In genomic region chr13:86298741-86299140, GRCh38 we compare ENCODE assay signal across 16 cellular contexts.
"Had no signal": no experiment of that assay in that cellular context is flagged by ENCODE, and none has a peak within 500 bp of the region (broad histone marks: within the 10 kb centered on the region; RNA-seq: fewer than 3 reads in every experiment).

No MANE protein-coding gene starts in this region.

- H3K27ac ChIP-seq: gastroesophageal sphincter, heart left ventricle, thyroid gland had no signal

- H3K36me3 ChIP-seq: gastroesophageal sphincter, heart left ventricle, thyroid gland had no signal

- H3K36me3 Mint-ChIP-seq: activated CD4-positive, alpha-beta memory T cell treated with anti-CD3 and anti-CD28 coated beads for 36 hours; activated CD8-positive, alpha-beta memory T cell treated with anti-CD3 and anti-CD28 coated beads, Interleukin-2, amount 10 ng/mL, durations not matched to agents 7 days and 5 days; activated naive CD8-positive, alpha-beta T cell; naive B cell had no signal

- H3K9me3 Mint-ChIP-seq: activated CD4-positive, alpha-beta memory T cell treated with anti-CD3 and anti-CD28 coated beads for 36 hours had no signal

- H3K9me3 ChIP-seq: gastroesophageal sphincter, heart left ventricle, mucosa of descending colon, thyroid gland had no signal

- H3K27ac Mint-ChIP-seq: activated B cell treated with CpG ODN at 0.5 μM for 24 hours; activated CD4-positive, alpha-beta memory T cell treated with anti-CD3 and anti-CD28 coated beads for 36 hours; activated CD8-positive, alpha-beta memory T cell treated with anti-CD3 and anti-CD28 coated beads, Interleukin-2, amount 10 ng/mL, durations not matched to agents 7 days and 5 days; activated naive CD8-positive, alpha-beta T cell; naive B cell had no signal

- H3K27me3 Mint-ChIP-seq: activated B cell treated with CpG ODN at 0.5 μM for 24 hours; activated CD4-positive, alpha-beta memory T cell treated with anti-CD3 and anti-CD28 coated beads for 36 hours; activated CD8-positive, alpha-beta memory T cell treated with anti-CD3 and anti-CD28 coated beads, Interleukin-2, amount 10 ng/mL, durations not matched to agents 7 days and 5 days; activated naive CD8-positive, alpha-beta T cell; naive B cell had no signal

- DNase-seq: activated B cell treated with CpG ODN at 0.5 μM for 24 hours; activated CD4-positive, alpha-beta memory T cell treated with anti-CD3 and anti-CD28 coated beads for 36 hours; activated CD4-positive, alpha-beta T cell treated with anti-CD3 and anti-CD28 coated beads for 4 hours; activated CD8-positive, alpha-beta memory T cell treated with anti-CD3 and anti-CD28 coated beads, Interleukin-2, amount 10 ng/mL, durations not matched to agents 7 days and 5 days; cerebellar nuclear complex; effector CD4-positive, alpha-beta T cell; heart left ventricle; kidney; mesenchymal stem cell; mucosa of descending colon; naive B cell; stimulated activated CD4-positive, alpha-beta T cell treated with anti-CD3 and anti-CD28 coated beads, Interleukin-2, amount 100 ng/mL, for 24 hours; stimulated activated naive CD4-positive, alpha-beta T cell treated with Interleukin-2 at 50 U/mL for 16 hours; thyroid gland had no signal

- H3K4me3 ChIP-seq: gastroesophageal sphincter, heart left ventricle, mucosa of descending colon, thyroid gland had no signal

- H3K4me3 Mint-ChIP-seq: activated B cell treated with CpG ODN at 0.5 μM for 24 hours; activated CD4-positive, alpha-beta memory T cell treated with anti-CD3 and anti-CD28 coated beads for 36 hours; activated CD8-positive, alpha-beta memory T cell treated with anti-CD3 and anti-CD28 coated beads, Interleukin-2, amount 10 ng/mL, durations not matched to agents 7 days and 5 days; activated naive CD8-positive, alpha-beta T cell; naive B cell had no signal

- H3K4me1 ChIP-seq: gastroesophageal sphincter, heart left ventricle, thyroid gland had no signal

- H3K27me3 ChIP-seq: gastroesophageal sphincter, heart left ventricle, thyroid gland had no signal

- H3K4me1 Mint-ChIP-seq: activated B cell treated with CpG ODN at 0.5 μM for 24 hours; activated CD8-positive, alpha-beta memory T cell treated with anti-CD3 and anti-CD28 coated beads, Interleukin-2, amount 10 ng/mL, durations not matched to agents 7 days and 5 days; naive B cell had no signal
